ENCODE assay signal across 11 cellular contexts in genomic region chr11:123145661-123146060, GRCh38. TPM values are rescaled to one million over a fixed set of nuclear protein-coding genes. Genes with fewer than 3 reads are reported as not detected.
A peak's percentile ranks its signal among the peaks of the same experiment; 100 is the strongest.
DNase-seq lines count a peak whose midpoint lies in the region; ATAC-seq and TF ChIP-seq lines count a peak whose summit lies in the region.
"Had no signal": no experiment of that assay in that cellular context is flagged by ENCODE, and none has a peak within 500 bp of the region (broad histone marks: within the 10 kb centered on the region; RNA-seq: fewer than 3 reads in every experiment).

No MANE protein-coding gene starts in this region.

- H3K9me3 ChIP-seq in left lung (no peaks in the 10 kb centered on the region), aorta (ENCODE audit: control insufficient read depth, low read length) (no peaks in the 10 kb centered on the region)
- H3K9me3 ChIP-seq: mucosa of descending colon had no signal

- intact Hi-C loops in Right ventricle myocardium superior (cut with DNase I) = no loop called here
- intact Hi-C loops in cardiac septum (cut with DNase I) = no loop called here
- intact Hi-C loops in left lung (cut with DNase I) = no loop called here
- intact Hi-C loops in aorta (cut with DNase I) = no loop called here

- H3K27me3 ChIP-seq in left lung (no peaks in the 10 kb centered on the region), aorta (ENCODE audit: control insufficient read depth in 1 of 2, insufficient read depth in 2 of 2, low read length in 1 of 2) (no peaks in the 10 kb centered on the region)

- no peak for DNase-seq in Right ventricle myocardium superior
- no peak for DNase-seq in cardiac septum (ENCODE audit: low spot score)
- DNase-seq in SK-N-DZ (ENCODE audit: low spot score) = peak; percentile 90
- DNase-seq in left lung = no peak
- no peak for DNase-seq in aorta
- no peak for DNase-seq in HK-2 (ENCODE audit: unreplicated experiment)
- no peak for DNase-seq in hepatic stellate cell (ENCODE audit: low spot score)
- DNase-seq: activated CD8-positive, alpha-beta T cell treated with anti-CD3 and anti-CD28 coated beads for 36 hours; activated naive CD8-positive, alpha-beta T cell treated with anti-CD3 and anti-CD28 coated beads, Interleukin-2, amount 10 ng/mL, durations not matched to agents 7 days and 5 days; mucosa of descending colon had no signal

- no peaks in the 10 kb centered on the region for H3K36me3 ChIP-seq in left lung
- peaks cover 0 to 3% of the 10 kb centered on the region in 2 donors for H3K36me3 ChIP-seq in aorta (ENCODE audit: control insufficient read depth in 1 of 2, insufficient read depth in 2 of 2, low read length in 1 of 2)

- peak; percentile 36 for ATAC-seq in Right ventricle myocardium superior (ENCODE audit: poor library complexity)
- ATAC-seq in left lung = peak; percentile 39
- peak; percentile 29 for ATAC-seq in aorta (ENCODE audit: low FRiP score)
- ATAC-seq in GM19452 (IDR thresholded peaks at IDR 0.05; ENCODE audit: unreplicated experiment) = no peak
- ATAC-seq: activated CD8-positive, alpha-beta T cell treated with anti-CD3 and anti-CD28 coated beads for 36 hours had no signal

- H3K4me3 ChIP-seq in left lung = no peak overlapping the region
- no peak overlapping the region for H3K4me3 ChIP-seq in aorta (ENCODE audit: low read length in 2 of 2)
- H3K4me3 ChIP-seq: mucosa of descending colon had no signal

- TF ChIP-seq CTCF in left lung (IDR thresholded peaks at IDR 0.05) = no peak

- no peaks in the 10 kb centered on the region for H3K4me1 ChIP-seq in left lung
- peaks cover 0 to 2% of the 10 kb centered on the region in 2 donors for H3K4me1 ChIP-seq in aorta (ENCODE audit: control insufficient read depth in 1 of 2, insufficient read depth in 2 of 2, low read length in 2 of 2)

- WGBS in aorta, 2 donors = 81% methylated on average over 9 of the region's 9 CpGs

- peak overlapping the region; percentile 34 to 67 for H3K27ac ChIP-seq in left lung
- H3K27ac ChIP-seq in aorta (ENCODE audit: low read depth in 1 of 2, low read length in 2 of 2) = peak overlapping the region in 1 of 2 donors; percentile 28

RNA-seq across cellular contexts. Expression of gene CLMP, which starts 49.4 kb away (rescaled TPM):
- 6.0 TPM for total RNA-seq in Right ventricle myocardium superior
- total RNA-seq in cardiac septum = 5.9 TPM
- polyA plus RNA-seq in SK-N-DZ (2014; cell fraction: cytosol; rRNA removed) = 4.5 and 4.6 TPM in 2 replicates
- 1.3 and 3.8 TPM in 2 replicates for polyA plus RNA-seq in SK-N-DZ (2014; cell fraction: nucleus; rRNA removed)
- 10 to 100 TPM; 20.4 to 22.5 TPM for total RNA-seq in left lung
- 100 to 1,000 TPM in 1 of 2 donors, 10 to 100 TPM in 1; 70.9 to 107 TPM for total RNA-seq in aorta
- 10 to 100 TPM in 1 of 2 donors, 1 to 10 TPM in 1; 8.2 to 23.8 TPM for polyA plus RNA-seq in aorta
